In the genomic region with DNA sequence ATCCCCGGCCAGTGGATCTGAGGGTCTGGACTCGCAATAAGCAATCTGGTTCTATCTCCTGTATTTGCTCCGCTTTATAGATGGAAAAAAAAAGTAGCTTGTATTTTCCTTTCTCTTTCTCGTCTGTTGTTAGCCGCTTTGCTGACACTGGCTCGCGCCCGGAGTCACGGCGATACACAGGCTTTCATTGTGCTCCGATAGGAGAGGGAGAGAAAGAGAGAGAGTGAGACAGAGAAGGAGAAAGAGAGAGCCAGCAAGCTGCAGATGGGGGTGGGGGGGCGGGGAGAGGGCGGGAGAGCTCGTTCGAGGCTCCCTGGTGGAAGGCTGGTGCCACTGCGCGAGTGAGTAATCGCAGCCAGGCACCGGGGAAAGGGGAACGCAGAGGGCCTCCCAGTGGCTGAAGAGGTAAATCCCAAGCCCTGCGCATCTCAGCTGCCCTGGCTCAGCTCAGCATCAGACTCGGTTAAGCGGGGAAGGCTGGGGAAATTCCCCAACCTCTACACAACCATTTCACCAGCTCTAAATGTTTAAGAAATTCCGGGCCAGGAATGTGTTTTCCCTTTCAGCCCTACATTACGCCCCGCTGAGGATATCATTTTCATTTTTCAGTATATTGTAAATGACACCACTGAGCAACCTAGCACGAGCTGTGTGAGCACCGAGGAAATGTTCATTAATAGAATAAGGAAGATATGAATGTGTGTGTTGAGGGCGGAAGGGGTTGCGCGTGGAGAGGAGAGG, we compare ENCODE assay signal across 8 cellular contexts. TPM values are rescaled to one million over a fixed set of nuclear protein-coding genes. Genes with fewer than 3 reads are reported as not detected.
DNase-seq lines count a peak whose midpoint lies in the region; ATAC-seq and TF ChIP-seq lines count a peak whose summit lies in the region.

Gene MAML2, minus strand, starts transcription at position 225 of the 741 bp plus-strand sequence. CDS start 1,300 bp downstream, outside the sequence.

- peak within 1 kb of the TSS; percentile 86 for H2AFZ ChIP-seq in GM23338

- peaks cover 18% of the 10 kb centered on the region for H3K4me1 ChIP-seq in DOHH2 (ENCODE audit: control insufficient read depth, low read length)
- H3K4me1 ChIP-seq in GM23338 (ENCODE audit: insufficient read depth) = peaks cover 30% of the 10 kb centered on the region

- no peaks in the 10 kb centered on the region for H3K9me3 ChIP-seq in DOHH2 (ENCODE audit: control insufficient read depth, insufficient read depth, low read length)

- H3K27me3 ChIP-seq in DOHH2 (ENCODE audit: control insufficient read depth, low read length) (peaks cover 13% of the 10 kb centered on the region), GM23338 (ENCODE audit: insufficient read depth) (peaks cover 8% of the 10 kb centered on the region; the same call in 1 of the 2 replicates)

- intact Hi-C loops in activated T-helper 2 cell treated with anti-CD3 and anti-CD28 coated beads, Interferon-gamma antibody, Interleukin-2, Interleukin-4, amounts not matched to agents 10 μg/mL and 5 μg/mL and 100 μg/mL, durations not matched to agents 14 hours and 24 hours and 36 hours (cut with micrococcal nuclease) = loop anchor here (1.0 to 2.0 kb wide), 11 partner anchors 46 to 554 kb away; partner anchors contain the start of genes CCDC82 and FAM76B

- DNase-seq in GM23338 (ENCODE audit: low spot score) (peak; percentile 98), LHCN-M2 (ENCODE audit: low read depth) (peak; percentile 92), RPMI8226 (peak; percentile 95), fibroblast of pulmonary artery (ENCODE audit: low read depth) (peak; percentile 97)
- peak; percentile 83 for DNase-seq in activated T-helper 2 cell treated with anti-CD3 and anti-CD28 coated beads, Interferon-gamma antibody, Interleukin-2, Interleukin-4, amounts not matched to agents 10 μg/mL and 5 μg/mL and 100 μg/mL, durations not matched to agents 14 hours and 24 hours and 36 hours (ENCODE audit: low spot score)
- peak; percentile 95 for DNase-seq in natural killer cell treated with Interleukin-12 subunit alpha and Interleukin-12 subunit beta and Interleukin-15 and Interleukin-18, amount 100 ng/mL, for 72 hours (ENCODE audit: low spot score)
- DNase-seq in stimulated activated naive CD4-positive, alpha-beta T cell treated with Interleukin-2 at 50 U/mL for 16 hours (lab: John Stamatoyannopoulos, UW) = peak; percentile 93

- TF ChIP-seq CTCF in DOHH2 (IDR thresholded peaks at IDR 0.05; ENCODE audit: low read depth, low read length, poor library complexity, severe bottlenecking) (peak; percentile 68), GM23338 (conservative IDR thresholded peaks at IDR 0.05; ENCODE audit: low read depth in 2 of 2) (peak; percentile 49 to 92), fibroblast of pulmonary artery (IDR thresholded peaks at IDR 0.05; ENCODE audit: low read length, missing control alignments) (peak; percentile 80)

- H3F3A ChIP-seq in DOHH2 (ENCODE audit: control insufficient read depth, insufficient read depth) (no peaks in the 10 kb centered on the region), GM23338 (replicated peaks; ENCODE audit: low read depth) (no peaks in the 10 kb centered on the region)

- H4K20me1 ChIP-seq in DOHH2 (ENCODE audit: control insufficient read depth, insufficient read depth, low read depth, low read length) (no peaks in the 10 kb centered on the region), GM23338 (replicated peaks; ENCODE audit: insufficient read depth) (no peaks in the 10 kb centered on the region)

- no peak within 1 kb of the TSS for H3K27ac ChIP-seq in DOHH2 (ENCODE audit: low read depth, low read length)
- H3K27ac ChIP-seq in GM23338 (ENCODE audit: low read depth) = peak within 1 kb of the TSS; percentile 41; the same call in 1 of the 2 replicates

- peaks cover 6% of the 10 kb centered on the region for H3K27me3 Mint-ChIP-seq in GM23338 (ENCODE audit: insufficient read depth, low read depth, poor library complexity)
- H3K27me3 Mint-ChIP-seq in activated T-helper 2 cell treated with anti-CD3 and anti-CD28 coated beads, Interferon-gamma antibody, Interleukin-2, Interleukin-4, amounts not matched to agents 10 μg/mL and 5 μg/mL and 100 μg/mL, durations not matched to agents 14 hours and 24 hours and 36 hours (ENCODE audit: low read depth) = no peaks in the 10 kb centered on the region
- H3K27me3 Mint-ChIP-seq in natural killer cell treated with Interleukin-12 subunit alpha and Interleukin-12 subunit beta and Interleukin-15 and Interleukin-18, amount 100 ng/mL, for 72 hours = no peaks in the 10 kb centered on the region

- H3K36me3 ChIP-seq in DOHH2 (ENCODE audit: control insufficient read depth, low read length) (no peaks in the 10 kb centered on the region), GM23338 (ENCODE audit: insufficient read depth) (no peaks in the 10 kb centered on the region)

- H3K4me1 Mint-ChIP-seq in GM23338 = peaks cover 35% of the 10 kb centered on the region
- peaks cover 31% of the 10 kb centered on the region for H3K4me1 Mint-ChIP-seq in activated T-helper 2 cell treated with anti-CD3 and anti-CD28 coated beads, Interferon-gamma antibody, Interleukin-2, Interleukin-4, amounts not matched to agents 10 μg/mL and 5 μg/mL and 100 μg/mL, durations not matched to agents 14 hours and 24 hours and 36 hours (ENCODE audit: low read depth)
- peaks cover 46 to 52% of the 10 kb centered on the region in 2 donors for H3K4me1 Mint-ChIP-seq in natural killer cell treated with Interleukin-12 subunit alpha and Interleukin-12 subunit beta and Interleukin-15 and Interleukin-18, amount 100 ng/mL, for 72 hours (ENCODE audit: low read depth in 2 of 2)

- H3K36me3 Mint-ChIP-seq in GM23338 (ENCODE audit: low read depth) = no peaks in the 10 kb centered on the region
- H3K36me3 Mint-ChIP-seq in activated T-helper 2 cell treated with anti-CD3 and anti-CD28 coated beads, Interferon-gamma antibody, Interleukin-2, Interleukin-4, amounts not matched to agents 10 μg/mL and 5 μg/mL and 100 μg/mL, durations not matched to agents 14 hours and 24 hours and 36 hours (ENCODE audit: low read depth) = peaks cover 7% of the 10 kb centered on the region
- no peaks in the 10 kb centered on the region for H3K36me3 Mint-ChIP-seq in natural killer cell treated with Interleukin-12 subunit alpha and Interleukin-12 subunit beta and Interleukin-15 and Interleukin-18, amount 100 ng/mL, for 72 hours

- peak within 1 kb of the TSS; percentile 12 for H3K27ac Mint-ChIP-seq in GM23338
- H3K27ac Mint-ChIP-seq in activated T-helper 2 cell treated with anti-CD3 and anti-CD28 coated beads, Interferon-gamma antibody, Interleukin-2, Interleukin-4, amounts not matched to agents 10 μg/mL and 5 μg/mL and 100 μg/mL, durations not matched to agents 14 hours and 24 hours and 36 hours = peak within 1 kb of the TSS; percentile 92
- peak within 1 kb of the TSS; percentile 95 to 99 for H3K27ac Mint-ChIP-seq in natural killer cell treated with Interleukin-12 subunit alpha and Interleukin-12 subunit beta and Interleukin-15 and Interleukin-18, amount 100 ng/mL, for 72 hours

- H3K4me3 ChIP-seq in DOHH2 (ENCODE audit: low read length) (peak within 1 kb of the TSS; percentile 70), GM23338 (peak within 1 kb of the TSS; percentile 72), fibroblast of pulmonary artery (replicated peaks; ENCODE audit: low read depth, low read length) (peak within 1 kb of the TSS; percentile 72)

- peak; percentile 96 for ATAC-seq in GM23338
- peak; percentile 90 to 96 for ATAC-seq in natural killer cell treated with Interleukin-12 subunit alpha and Interleukin-12 subunit beta and Interleukin-15 and Interleukin-18, amount 100 ng/mL, for 72 hours

- H3K4me3 Mint-ChIP-seq in GM23338 = peak within 1 kb of the TSS; percentile 89
- peak within 1 kb of the TSS; percentile 97 for H3K4me3 Mint-ChIP-seq in activated T-helper 2 cell treated with anti-CD3 and anti-CD28 coated beads, Interferon-gamma antibody, Interleukin-2, Interleukin-4, amounts not matched to agents 10 μg/mL and 5 μg/mL and 100 μg/mL, durations not matched to agents 14 hours and 24 hours and 36 hours (ENCODE audit: low read depth)
- peak within 1 kb of the TSS; percentile 93 for H3K4me3 Mint-ChIP-seq in natural killer cell treated with Interleukin-12 subunit alpha and Interleukin-12 subunit beta and Interleukin-15 and Interleukin-18, amount 100 ng/mL, for 72 hours

- no peaks in the 10 kb centered on the region for H3K9me3 Mint-ChIP-seq in GM23338
- no peaks in the 10 kb centered on the region for H3K9me3 Mint-ChIP-seq in activated T-helper 2 cell treated with anti-CD3 and anti-CD28 coated beads, Interferon-gamma antibody, Interleukin-2, Interleukin-4, amounts not matched to agents 10 μg/mL and 5 μg/mL and 100 μg/mL, durations not matched to agents 14 hours and 24 hours and 36 hours
- H3K9me3 Mint-ChIP-seq in natural killer cell treated with Interleukin-12 subunit alpha and Interleukin-12 subunit beta and Interleukin-15 and Interleukin-18, amount 100 ng/mL, for 72 hours = no peaks in the 10 kb centered on the region

- H3K4me2 ChIP-seq in DOHH2 (ENCODE audit: low read length) = peak within 1 kb of the TSS; percentile 75
- H3K4me2 ChIP-seq in GM23338 = peak within 1 kb of the TSS; percentile 91

- H3K79me2 ChIP-seq in DOHH2 (ENCODE audit: control insufficient read depth, low read length) (no peaks in the 10 kb centered on the region), GM23338 (replicated peaks; ENCODE audit: insufficient read depth) (peaks cover 33% of the 10 kb centered on the region)

- H3K9me2 ChIP-seq in DOHH2 (replicated peaks; ENCODE audit: control insufficient read depth, low read length) (no peaks in the 10 kb centered on the region), GM23338 (ENCODE audit: insufficient read depth) (no peaks in the 10 kb centered on the region)

TF ChIP-seq in GM23338, 12 proteins besides CTCF, POLR2A, EP300 and RAD21 (continues in another document):
- TF ChIP-seq ETS1 (IDR thresholded peaks at IDR 0.05) (no peak), ZNF114 (CRISPR knock-in tag; IDR thresholded peaks at IDR 0.05) (no peak)

RNA-seq across cellular contexts. Expression of gene MAML2, which starts in this region (rescaled TPM):
- 5.7 and 7.1 TPM in 2 replicates for total RNA-seq in GM23338 (2014; rRNA removed; shearing (Covaris generic))
- 1.7 and 2.0 TPM in 2 replicates for polyA plus RNA-seq in GM23338 (2016; fragmentation: Nextera tagmentation; extraction: Ambion mirVana)
- total RNA-seq in LHCN-M2 (2014; rRNA removed) = 9.2 and 12.1 TPM in 2 replicates
- polyA plus RNA-seq in LHCN-M2 (2012) = 5.5 TPM
- 10.5 and 11.8 TPM in 2 replicates for total RNA-seq in activated T-helper 2 cell treated with anti-CD3 and anti-CD28 coated beads, Interferon-gamma antibody, Interleukin-2, Interleukin-4, amounts not matched to agents 10 μg/mL and 5 μg/mL and 100 μg/mL, durations not matched to agents 14 hours and 24 hours and 36 hours
- total RNA-seq in natural killer cell treated with Interleukin-12 subunit alpha and Interleukin-12 subunit beta and Interleukin-15 and Interleukin-18, amount 100 ng/mL, for 72 hours = 10 to 100 TPM; 15.9 to 21.9 TPM

Comparison
In these comparisons a context has a peak if more than half of its experiments do, and no peak if none do; other contexts are left out.
1. H3K27ac Mint-ChIP-seq: peak in every context shown above with its lines; median percentile 97 in natural killer cell treated with Interleukin-12 subunit alpha and Interleukin-12 subunit beta and Interleukin-15 and Interleukin-18, amount 100 ng/mL, for 72 hours; 92 in activated T-helper 2 cell treated with anti-CD3 and anti-CD28 coated beads, Interferon-gamma antibody, Interleukin-2, Interleukin-4, amounts not matched to agents 10 μg/mL and 5 μg/mL and 100 μg/mL, durations not matched to agents 14 hours and 24 hours and 36 hours; 12 in GM23338.